Comparison of ENCODE assay signal across 15 cellular contexts in the genomic region with DNA sequence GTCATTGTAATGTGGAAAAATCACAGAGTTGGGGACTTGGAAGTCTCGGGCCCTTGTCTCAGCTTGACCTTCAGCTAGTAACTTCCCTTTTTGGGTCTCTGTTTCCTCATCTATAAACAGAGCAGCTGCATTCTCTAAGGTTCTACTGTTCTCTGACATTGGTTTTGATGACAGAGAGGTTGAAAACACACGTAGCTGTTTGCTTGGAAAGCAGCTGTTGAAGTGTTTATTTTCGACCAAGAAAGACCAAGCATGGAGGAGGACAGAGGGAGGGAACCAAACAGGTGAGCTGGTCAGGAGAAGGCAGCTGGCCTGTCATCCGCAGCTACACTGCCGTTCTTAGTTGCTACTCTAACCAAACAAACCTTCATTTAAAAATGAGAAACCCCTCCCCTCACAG.
A peak's percentile ranks its signal among the peaks of the same experiment; 100 is the strongest.
DNase-seq lines count a peak whose midpoint lies in the region; ATAC-seq and TF ChIP-seq lines count a peak whose summit lies in the region.
"Had no signal": no experiment of that assay in that cellular context is flagged by ENCODE, and none has a peak within 500 bp of the region (broad histone marks: within the 10 kb centered on the region; RNA-seq: fewer than 3 reads in every experiment).

No MANE protein-coding gene starts in this region.

- no peak for ATAC-seq in HG02938 (IDR thresholded peaks at IDR 0.05; ENCODE audit: unreplicated experiment)
- ATAC-seq: activated T-cell treated with anti-CD3 and anti-CD28 coated beads, Interleukin-2, amount 50 U/mL, for 72 hours had no signal

- no peaks in the 10 kb centered on the region for H3K27me3 ChIP-seq in cardiac muscle cell
- no peaks in the 10 kb centered on the region for H3K27me3 ChIP-seq in uterus
- no peaks in the 10 kb centered on the region for H3K27me3 ChIP-seq in esophagus muscularis mucosa

- no peaks in the 10 kb centered on the region for H3K9me3 Mint-ChIP-seq in brain
- H3K9me3 Mint-ChIP-seq: activated T-cell treated with anti-CD3 and anti-CD28 coated beads, Interleukin-2, amount 50 U/mL, for 72 hours; neural crest cell had no signal

- DNase-seq in cardiac muscle cell (ENCODE audit: low read depth in 1 of 2, low spot score in 1 of 2) (no peak), cardiac septum (ENCODE audit: low spot score) (no peak), NB4 (ENCODE audit: low read depth) (peak; percentile 24), uterus (no peak), esophagus muscularis mucosa (ENCODE audit: extremely low spot score) (no peak), DMS79 (lab: John Stamatoyannopoulos, UW) (no peak)
- DNase-seq: activated CD4-positive, alpha-beta memory T cell treated with anti-CD3 and anti-CD28 coated beads, Interleukin-2, amount 10 ng/mL, durations not matched to agents 7 days and 5 days; activated T-cell treated with anti-CD3 and anti-CD28 coated beads, Interleukin-2, amount 50 U/mL, for 72 hours; CD4-positive, CD25-positive, alpha-beta regulatory T cell; dorsolateral prefrontal cortex; H7 had no signal

- H3K4me3 ChIP-seq in cardiac muscle cell (no peak overlapping the region), NB4 (ENCODE audit: low read depth, low read length) (no peak overlapping the region), uterus (no peak overlapping the region), esophagus muscularis mucosa (no peak overlapping the region)
- H3K4me3 ChIP-seq: dorsolateral prefrontal cortex had no signal

- H3K27me3 Mint-ChIP-seq in brain = no peaks in the 10 kb centered on the region
- H3K27me3 Mint-ChIP-seq: activated CD4-positive, alpha-beta memory T cell treated with anti-CD3 and anti-CD28 coated beads, Interleukin-2, amount 10 ng/mL, durations not matched to agents 7 days and 5 days; CD4-positive, CD25-positive, alpha-beta regulatory T cell had no signal

- H3K4me3 Mint-ChIP-seq in brain = peak overlapping the region in 3 of 5 experiments; percentile 1 to 67 (median 31)
- H3K4me3 Mint-ChIP-seq: activated CD4-positive, alpha-beta memory T cell treated with anti-CD3 and anti-CD28 coated beads, Interleukin-2, amount 10 ng/mL, durations not matched to agents 7 days and 5 days; activated naive CD8-positive, alpha-beta T cell; activated T-cell treated with anti-CD3 and anti-CD28 coated beads, Interleukin-2, amount 50 U/mL, for 72 hours; CD4-positive, CD25-positive, alpha-beta regulatory T cell; neural crest cell had no signal

- 62% methylated on average over 5 of the region's 5 CpGs for WGBS in esophagus muscularis mucosa

- peak overlapping the region in 4 of 5 experiments; percentile 48 to 90 (median 70) for H3K27ac Mint-ChIP-seq in brain
- H3K27ac Mint-ChIP-seq: activated CD4-positive, alpha-beta memory T cell treated with anti-CD3 and anti-CD28 coated beads, Interleukin-2, amount 10 ng/mL, durations not matched to agents 7 days and 5 days; activated naive CD8-positive, alpha-beta T cell; activated T-cell treated with anti-CD3 and anti-CD28 coated beads, Interleukin-2, amount 50 U/mL, for 72 hours; CD4-positive, CD25-positive, alpha-beta regulatory T cell had no signal

- TF ChIP-seq EP300 in esophagus muscularis mucosa (IDR thresholded peaks at IDR 0.05) = no peak

- intact Hi-C loops in cardiac septum (cut with DNase I) = no loop called here
- intact Hi-C loops in uterus (cut with DNase I; ENCODE audit: low total_unique reads) = no loop called here
- intact Hi-C loops in esophagus muscularis mucosa (cut with DNase I) = no loop called here

- H3K27ac ChIP-seq in cardiac muscle cell (peak overlapping the region; percentile 82), uterus (peak overlapping the region; percentile 16 to 33), esophagus muscularis mucosa (replicated peaks in 1 of 4) (peak overlapping the region in 2 of 4 donors; percentile 7 to 52)

- H3K4me1 ChIP-seq in cardiac muscle cell (ENCODE audit: low read depth) = peaks cover 53% of the 10 kb centered on the region
- H3K4me1 ChIP-seq in uterus = no peaks in the 10 kb centered on the region
- H3K4me1 ChIP-seq in esophagus muscularis mucosa = peaks cover 32 to 92% (median 76%) of the 10 kb centered on the region in 4 donors

- TF ChIP-seq POLR2A in NB4 (IDR thresholded peaks at IDR 0.05; ENCODE audit: extremely low read depth, insufficient read length) = no peak
- TF ChIP-seq POLR2A in uterus (IDR thresholded peaks at IDR 0.05) = no peak
- TF ChIP-seq POLR2A in esophagus muscularis mucosa (IDR thresholded peaks at IDR 0.05; ENCODE audit: low read depth) = no peak

- H3K9me3 ChIP-seq in cardiac muscle cell (ENCODE audit: low read depth) = no peaks in the 10 kb centered on the region
- no peaks in the 10 kb centered on the region for H3K9me3 ChIP-seq in uterus
- H3K9me3 ChIP-seq in esophagus muscularis mucosa = no peaks in the 10 kb centered on the region

- H3K36me3 Mint-ChIP-seq in brain = peaks cover 40% of the 10 kb centered on the region
- H3K36me3 Mint-ChIP-seq: activated naive CD8-positive, alpha-beta T cell; CD4-positive, CD25-positive, alpha-beta regulatory T cell had no signal

- no peak for TF ChIP-seq CTCF in cardiac muscle cell (IDR thresholded peaks at IDR 0.05; ENCODE audit: low read depth, low read length)
- TF ChIP-seq CTCF in NB4 (IDR thresholded peaks at IDR 0.05; ENCODE audit: low read depth, low read length) = no peak
- no peak for TF ChIP-seq CTCF in brain (conservative IDR thresholded peaks at IDR 0.05)
- no peak for TF ChIP-seq CTCF in uterus (IDR thresholded peaks at IDR 0.05)
- no peak for TF ChIP-seq CTCF in esophagus muscularis mucosa (IDR thresholded peaks at IDR 0.05)

- H3K4me1 Mint-ChIP-seq in brain = peaks cover 90% of the 10 kb centered on the region
- H3K4me1 Mint-ChIP-seq: activated CD4-positive, alpha-beta memory T cell treated with anti-CD3 and anti-CD28 coated beads, Interleukin-2, amount 10 ng/mL, durations not matched to agents 7 days and 5 days; CD4-positive, CD25-positive, alpha-beta regulatory T cell had no signal

- H3K36me3 ChIP-seq in cardiac muscle cell = peaks cover 65% of the 10 kb centered on the region
- H3K36me3 ChIP-seq in uterus = no peaks in the 10 kb centered on the region
- peaks cover 0 to 6% (median 0%) of the 10 kb centered on the region in 4 donors for H3K36me3 ChIP-seq in esophagus muscularis mucosa
